In the genomic region with DNA sequence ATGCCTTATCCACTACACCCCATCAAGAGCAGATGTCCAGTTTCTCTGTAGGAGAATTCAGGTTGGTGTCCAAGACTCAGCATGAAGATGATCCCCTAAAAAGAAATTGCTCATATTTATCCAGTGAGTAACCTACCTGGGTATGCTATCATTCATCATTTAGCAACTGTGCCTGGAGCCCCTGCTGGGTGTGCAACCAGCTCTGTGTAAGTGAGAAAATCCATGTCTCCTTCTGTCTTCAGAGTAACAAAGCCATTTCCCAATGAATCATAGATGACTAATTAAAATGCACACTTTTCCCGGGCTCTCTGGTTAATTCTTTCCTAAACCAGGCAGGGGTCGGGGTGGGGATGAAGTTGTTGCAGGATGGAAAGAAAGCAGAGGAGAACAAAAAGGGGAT, we compare ENCODE assay signal across 25 cellular contexts. TPM values are rescaled to one million over a fixed set of nuclear protein-coding genes. Genes with fewer than 3 reads are reported as not detected.
A peak's percentile ranks its signal among the peaks of the same experiment; 100 is the strongest.
DNase-seq lines count a peak whose midpoint lies in the region; ATAC-seq, FAIRE-seq and TF ChIP-seq lines count a peak whose summit lies in the region.
"Had no signal": no experiment of that assay in that cellular context is flagged by ENCODE, and none has a peak within 500 bp of the region (broad histone marks: within the 10 kb centered on the region; RNA-seq: fewer than 3 reads in every experiment).

No MANE protein-coding gene starts in this region.

- FAIRE-seq in A549 (lab: Jason Lieb, UNC) = no peak
- FAIRE-seq: frontal cortex, H54, HTR-8/SVneo, TTC549 had no signal

- DNase-seq in A549 (ENCODE audit: low read depth in 1 of 2, low spot score in 1 of 2) = peak; percentile 19 to 32
- peak; percentile 84 for DNase-seq in HT1080 (ENCODE audit: low read depth)
- peak; percentile 3 for DNase-seq in T1000 (lab: John Stamatoyannopoulos, UW)
- peak; percentile 45 for DNase-seq in fibroblast of mammary gland (ENCODE audit: low read depth)
- no peak for DNase-seq in AG20443 (ENCODE audit: low spot score)
- DNase-seq in NCI-H1694 (lab: John Stamatoyannopoulos, UW) = no peak
- DNase-seq: activated CD4-positive, alpha-beta T cell treated with anti-CD3 and anti-CD28 coated beads, Interleukin-2, amount 10 ng/mL, durations not matched to agents 24 days and 14 days; GF-D8; hypothalamus; islet precursor cell; naive B cell; NCI-H1092; NCI-H510A treated with DMSO at 0.1 percent for 48 hours; retina; Right ventricle myocardium superior; spleen had no signal

- no peak overlapping the region for H3K4me3 ChIP-seq in A549
- H3K4me3 ChIP-seq in fibroblast of mammary gland (ENCODE audit: control insufficient read depth, low read depth, low read length) = no peak overlapping the region
- H3K4me3 ChIP-seq: spleen had no signal

- CTCF ChIA-PET in A549 (lab: Yijun Ruan, JAX) = no interaction called here

- no peak for TF ChIP-seq POLR2A in A549 (IDR thresholded peaks at IDR 0.05; ENCODE audit: low read length)

- H3K27ac ChIP-seq in A549 = peak overlapping the region; percentile 39 to 71; a peak in 4 of 6 replicates
- H3K27ac ChIP-seq: C4-2B, epithelial cell of prostate, spleen had no signal

- no peak for TF ChIP-seq CTCF in A549 (IDR thresholded peaks at IDR 0.05)
- no peak for TF ChIP-seq CTCF in fibroblast of mammary gland (conservative IDR thresholded peaks at IDR 0.05; ENCODE audit: control insufficient read depth, insufficient read depth, low read depth, low read length)

- POLR2A ChIA-PET in A549 (lab: Yijun Ruan, JAX) = no interaction called here

- H3K4me2 ChIP-seq in A549 = peak overlapping the region; percentile 66

- TF ChIP-seq EP300 in A549 (IDR thresholded peaks at IDR 0.05) = 0 out of 5 replicates have a peak, but pooled peaks of 1 of the 2 experiments have one; percentile 24

- no peaks in the 10 kb centered on the region for H3K9me3 ChIP-seq in A549

- ATAC-seq in A549 = peak; percentile 62 to 73; a peak in 5 of 6 replicates
- no peak for ATAC-seq in GM21360 (IDR thresholded peaks at IDR 0.05; ENCODE audit: unreplicated experiment)
- ATAC-seq in HG03108 (IDR thresholded peaks at IDR 0.05; ENCODE audit: unreplicated experiment) = no peak
- ATAC-seq: activated naive CD4-positive, alpha-beta T cell treated with anti-CD3 and anti-CD28 coated beads, Interleukin-2, amount 50 U/mL, for 72 hours had no signal

- no peak for TF ChIP-seq RAD21 in A549 (conservative IDR thresholded peaks at IDR 0.05 in 1 of 2, IDR thresholded peaks at IDR 0.05 in 1 of 2)

- peaks cover 13% of the 10 kb centered on the region for H3K4me1 ChIP-seq in A549
- H3K4me1 ChIP-seq: spleen had no signal

- WGBS in A549 (ENCODE audit: missing lambda C conversion rate) = 3% methylated on average over 2 of the region's 2 CpGs

TF ChIP-seq in A549, 52 proteins besides CTCF, POLR2A, EP300 and RAD21:
- TF ChIP-seq JUN (IDR thresholded peaks at IDR 0.05) = peak in 1 of 2 experiments; percentile 43; a peak in 1 of 5 replicates
- no peak for TF ChIP-seq CHD2 (IDR thresholded peaks at IDR 0.05; ENCODE audit: low read length, partially characterized antibody)
- TF ChIP-seq EHMT2 (IDR thresholded peaks at IDR 0.05; ENCODE audit: low read depth) = no peak
- peak; percentile 63; the same call in 1 of the 2 replicates for TF ChIP-seq GATA3 (IDR thresholded peaks at IDR 0.05; ENCODE audit: borderline replicate concordance)
- peak; percentile 79 for TF ChIP-seq JUNB (IDR thresholded peaks at IDR 0.05)
- TF ChIP-seq FOSL2 (IDR thresholded peaks at IDR 0.05) = peak; percentile 49; the same call in 1 of the 2 replicates
- peak; percentile 67 for TF ChIP-seq FOSL2 (CRISPR knock-in tag; IDR thresholded peaks at IDR 0.05)
- peak in 1 of 2 experiments; percentile 66; a peak in 1 of 4 replicates for TF ChIP-seq CEBPB (IDR thresholded peaks at IDR 0.05)

RNA-seq across cellular contexts. Expression of gene OLFML3, which starts 35.8 kb away (rescaled TPM):
- polyA plus RNA-seq in A549 (2011; rRNA removed) (1.2 TPM in 2 replicates), A549 (2017; fragmentation: RNase III; extraction: RNeasy Plus Mini Kit Qiagen cat#74134 plus additional on column Dnase treatment) (6.6 to 9.3 TPM (median 8.0 TPM) in 3 replicates)
- polyA plus RNA-seq in A549 (2012; cell fraction: cytosol; rRNA removed) = 0.85 and 1.1 TPM in 2 replicates
- polyA plus RNA-seq in A549 (2012; cell fraction: nucleus; rRNA removed) = 1.8 and 1.9 TPM in 2 replicates
- 1.0 TPM in 2 replicates for polyA minus RNA-seq in A549 (2011; rRNA and poly(A)+ RNA removed)
- total RNA-seq in HT1080 (2014; rRNA removed; shearing (Covaris generic)) = 4.0 and 5.1 TPM in 2 replicates
- 1.2 and 1.5 TPM in 2 replicates for polyA plus RNA-seq in HT1080 (2015; cell fraction: cytosol; rRNA removed)
- 2.0 and 3.9 TPM in 2 replicates for polyA plus RNA-seq in HT1080 (2015; cell fraction: nucleus; rRNA removed)

Comparison
In these comparisons a context has a peak if more than half of its experiments do, and no peak if none do; other contexts are left out.
1. ATAC-seq: peak in A549 (2 of 2); none in GM21360 (single experiment) and HG03108 (single experiment).
2. DNase-seq: peak in A549 (2 of 2), HT1080 (single experiment), T1000 (single experiment) and fibroblast of mammary gland (single experiment); none in AG20443 (single experiment) and NCI-H1694 (single experiment).